ENCODE assay signal across 2 cellular contexts in genomic region chr6:7730411-7730810, GRCh38.
TF ChIP-seq lines count a peak whose summit lies in the region.

No MANE protein-coding gene starts in this region.

TF ChIP-seq in SK-N-SH, 30 proteins besides CTCF, POLR2A, EP300 and RAD21 (continued from another document):
- TF ChIP-seq USF1 (IDR thresholded peaks at IDR 0.05; ENCODE audit: borderline replicate concordance, low read depth) (no peak), IRF3 (IDR thresholded peaks at IDR 0.05; ENCODE audit: low read depth, low read length) (no peak)

TF ChIP-seq in SK-N-SH treated with all-trans-retinoic acid at 6 μM for 48 hours, 23 proteins besides CTCF, POLR2A, EP300 and RAD21 (continued from another document):
- TF ChIP-seq TSHZ2 (CRISPR knock-in tag; IDR thresholded peaks at IDR 0.05) (no peak), GLIS3 (CRISPR knock-in tag; IDR thresholded peaks at IDR 0.05) (no peak), CSRNP3 (CRISPR knock-in tag; IDR thresholded peaks at IDR 0.05) (no peak), ZNF565 (CRISPR knock-in tag; conservative IDR thresholded peaks at IDR 0.05; ENCODE audit: low read depth) (no peak), RARB (CRISPR knock-in tag; IDR thresholded peaks at IDR 0.05) (no peak), CSDC2 (CRISPR knock-in tag; IDR thresholded peaks at IDR 0.05) (no peak), OSR1 (CRISPR knock-in tag; IDR thresholded peaks at IDR 0.05) (no peak), ESRRG (CRISPR knock-in tag; IDR thresholded peaks at IDR 0.05) (no peak), CREB5 (CRISPR knock-in tag; IDR thresholded peaks at IDR 0.05; ENCODE audit: low read depth) (no peak), SNAI2 (CRISPR knock-in tag; IDR thresholded peaks at IDR 0.05) (no peak), ZFP3 (CRISPR knock-in tag; IDR thresholded peaks at IDR 0.05) (no peak), TCF4 (CRISPR knock-in tag; IDR thresholded peaks at IDR 0.05; ENCODE audit: borderline replicate concordance) (no peak), PPARA (CRISPR knock-in tag; IDR thresholded peaks at IDR 0.05; ENCODE audit: borderline replicate concordance) (no peak), ISL1 (CRISPR knock-in tag; IDR thresholded peaks at IDR 0.05) (no peak), BACH2 (CRISPR knock-in tag; IDR thresholded peaks at IDR 0.05; ENCODE audit: borderline replicate concordance) (no peak)
TF ChIP-seq in SK-N-SH treated with all-trans-retinoic acid at 6 μM for 48 hours: peak in this region for 0.
